In genomic region chr16:46814790-46815189, GRCh38 we compare ENCODE assay signal across 1 cellular context.
TF ChIP-seq lines count a peak whose summit lies in the region.

No MANE protein-coding gene starts in this region.

TF ChIP-seq in HepG2, 621 proteins besides CTCF, POLR2A, EP300 and RAD21:
- TF ChIP-seq ZNF276 (CRISPR knock-in tag; IDR thresholded peaks at IDR 0.05; ENCODE audit: low read depth) (no peak), HMGA1 (CRISPR knock-in tag; conservative IDR thresholded peaks at IDR 0.05) (no peak), ZNF670 (CRISPR knock-in tag; IDR thresholded peaks at IDR 0.05; ENCODE audit: borderline replicate concordance) (no peak), ZNF362 (CRISPR knock-in tag; IDR thresholded peaks at IDR 0.05; ENCODE audit: borderline replicate concordance) (no peak), ZNF468 (CRISPR knock-in tag; IDR thresholded peaks at IDR 0.05) (no peak), ZNF280D (CRISPR knock-in tag; IDR thresholded peaks at IDR 0.05) (0 out of 2 replicates have a peak, but pooled peaks have one; percentile 34), REST (IDR thresholded peaks at IDR 0.05; ENCODE audit: borderline replicate concordance in 1 of 2, low read depth in 1 of 2, low read length in 2 of 2) (no peak), ZNF616 (CRISPR knock-in tag; IDR thresholded peaks at IDR 0.05; ENCODE audit: low read depth) (no peak), ZNF256 (CRISPR knock-in tag; conservative IDR thresholded peaks at IDR 0.05) (no peak)
TF ChIP-seq in HepG2: peak in this region for 1.
